In genomic region chr17:35087731-35088646, GRCh38 we compare ENCODE assay signal across 9 cellular contexts. TPM values are rescaled to one million over a fixed set of nuclear protein-coding genes. Genes with fewer than 3 reads are reported as not detected.
DNase-seq lines count a peak whose midpoint lies in the region; ATAC-seq and TF ChIP-seq lines count a peak whose summit lies in the region.
"Had no signal": no experiment of that assay in that cellular context is flagged by ENCODE, and none has a peak within 500 bp of the region (broad histone marks: within the 10 kb centered on the region; RNA-seq: fewer than 3 reads in every experiment).

No MANE protein-coding gene starts in this region.

- no peaks in the 10 kb centered on the region for H3K9me3 Mint-ChIP-seq in CD4-positive, CD25-positive, alpha-beta regulatory T cell

- no peaks in the 10 kb centered on the region for H3K27me3 Mint-ChIP-seq in CD4-positive, CD25-positive, alpha-beta regulatory T cell

- no peaks in the 10 kb centered on the region for H3K9me3 ChIP-seq in CD4-positive, CD25-positive, alpha-beta regulatory T cell (ENCODE audit: control insufficient read depth in 2 of 2, low read length in 2 of 2)
- H3K9me3 ChIP-seq in esophagus squamous epithelium (no peaks in the 10 kb centered on the region), mucosa of descending colon (no peaks in the 10 kb centered on the region), tibial artery (no peaks in the 10 kb centered on the region)

- peak overlapping the region; percentile 88 to 98 (median 96) for H3K27ac Mint-ChIP-seq in CD4-positive, CD25-positive, alpha-beta regulatory T cell

- ATAC-seq in CD4-positive, CD25-positive, alpha-beta regulatory T cell (ENCODE audit: low read depth in 2 of 2): no peak
- ATAC-seq in GM19467 (IDR thresholded peaks at IDR 0.05; ENCODE audit: unreplicated experiment) (peak; percentile 1), mucosa of descending colon (peak; percentile 55), GM19324 (IDR thresholded peaks at IDR 0.05; ENCODE audit: low FRiP score, unreplicated experiment) (no peak)

- H3K4me3 ChIP-seq in CD4-positive, CD25-positive, alpha-beta regulatory T cell (ENCODE audit: low read depth, low read length): peak overlapping the region; percentile 99
- peak overlapping the region; percentile 90 for H3K4me3 ChIP-seq in NB4 (ENCODE audit: low read depth, low read length)
- peak overlapping the region; percentile 67 to 87 (median 78) for H3K4me3 ChIP-seq in esophagus squamous epithelium
- peak overlapping the region; percentile 71 for H3K4me3 ChIP-seq in mucosa of descending colon
- peak overlapping the region; percentile 96 to 97 for H3K4me3 ChIP-seq in tibial artery

- peaks cover 31 to 56% (median 43%) of the 10 kb centered on the region in 4 donors for H3K4me1 Mint-ChIP-seq in CD4-positive, CD25-positive, alpha-beta regulatory T cell

- H3K4me3 Mint-ChIP-seq in CD4-positive, CD25-positive, alpha-beta regulatory T cell: peak overlapping the region; percentile 93 to 100 (median 94)

- intact Hi-C loops in esophagus squamous epithelium (cut with DNase I) (loop anchor here (5.0 kb wide), 1 partner anchor 106 kb away; the partner anchor contains the start of gene LIG3), mucosa of descending colon (cut with DNase I, micrococcal nuclease) (no loop called here), tibial artery (cut with DNase I; ENCODE audit: low total_unique reads) (no loop called here)

- TF ChIP-seq CTCF in NB4 (IDR thresholded peaks at IDR 0.05; ENCODE audit: low read depth, low read length) (no peak), esophagus squamous epithelium (IDR thresholded peaks at IDR 0.05) (no peak), mucosa of descending colon (IDR thresholded peaks at IDR 0.05) (no peak), tibial artery (IDR thresholded peaks at IDR 0.05) (no peak)

- no peaks in the 10 kb centered on the region for H3K36me3 ChIP-seq in CD4-positive, CD25-positive, alpha-beta regulatory T cell (ENCODE audit: control insufficient read depth, insufficient read depth, low read length)
- H3K36me3 ChIP-seq in esophagus squamous epithelium: no peaks in the 10 kb centered on the region
- H3K36me3 ChIP-seq in mucosa of descending colon (ENCODE audit: low read depth): no peaks in the 10 kb centered on the region
- H3K36me3 ChIP-seq in tibial artery: no peaks in the 10 kb centered on the region

- no peaks in the 10 kb centered on the region for H3K36me3 Mint-ChIP-seq in CD4-positive, CD25-positive, alpha-beta regulatory T cell

- peak; percentile 20 to 68 (median 39) for DNase-seq in CD4-positive, CD25-positive, alpha-beta regulatory T cell
- DNase-seq in NB4 (ENCODE audit: low read depth): peak; percentile 77
- DNase-seq in activated CD8-positive, alpha-beta memory T cell treated with anti-CD3 and anti-CD28 coated beads, Interleukin-2, amount 50 U/mL, for 4 hours: peak; percentile 22
- DNase-seq in esophagus squamous epithelium (lab: John Stamatoyannopoulos, UW): no peak
- DNase-seq in mucosa of descending colon: peak; percentile 73 to 84 (median 79)
- DNase-seq in tibial artery: peak; percentile 57 to 77

- TF ChIP-seq POLR2A in NB4 (IDR thresholded peaks at IDR 0.05; ENCODE audit: extremely low read depth, insufficient read length) (no peak), esophagus squamous epithelium (IDR thresholded peaks at IDR 0.05) (peak in 1 of 4 donors; percentile 20)

- peaks cover 59% of the 10 kb centered on the region for H3K4me1 ChIP-seq in CD4-positive, CD25-positive, alpha-beta regulatory T cell (ENCODE audit: control insufficient read depth, insufficient read depth, low read length, poor library complexity, severe bottlenecking)
- H3K4me1 ChIP-seq in esophagus squamous epithelium (peaks cover 11 to 63% (median 19%) of the 10 kb centered on the region in 3 donors), mucosa of descending colon (ENCODE audit: low read depth) (peaks cover 33% of the 10 kb centered on the region), tibial artery (peaks cover 0 to 24% (median 15%) of the 10 kb centered on the region in 4 donors)

- H3K27me3 ChIP-seq in CD4-positive, CD25-positive, alpha-beta regulatory T cell (ENCODE audit: control insufficient read depth, insufficient read depth, low read length): no peaks in the 10 kb centered on the region
- H3K27me3 ChIP-seq in esophagus squamous epithelium (no peaks in the 10 kb centered on the region), tibial artery (no peaks in the 10 kb centered on the region)

- peak overlapping the region; percentile 97 for H3K27ac ChIP-seq in CD4-positive, CD25-positive, alpha-beta regulatory T cell (ENCODE audit: insufficient read depth, low read length, poor library complexity, severe bottlenecking)
- H3K27ac ChIP-seq in esophagus squamous epithelium (peak overlapping the region; percentile 91 to 97 (median 95)), tibial artery (peak overlapping the region; percentile 91 to 93)

- 7 to 9% methylated on average over 10 to 14 of the region's 22 CpGs for WGBS in esophagus squamous epithelium, 2 donors

RNA-seq across cellular contexts. Expression of gene RFFL, which starts 24.5 kb away (rescaled TPM):
- 118 TPM for total RNA-seq in CD4-positive, CD25-positive, alpha-beta regulatory T cell
- 100 to 1,000 TPM in 1 of 4 donors, 10 to 100 TPM in 3; 69.8 to 128 (median 79.3) TPM for polyA plus RNA-seq in CD4-positive, CD25-positive, alpha-beta regulatory T cell
- 10 to 100 TPM; 31.7 to 64.0 (median 56.2) TPM for total RNA-seq in esophagus squamous epithelium
- 10 to 100 TPM; 45.2 to 69.1 (median 64.1) TPM for total RNA-seq in mucosa of descending colon

RNA-seq across cellular contexts. Expression of gene RAD51D, which starts 31.7 kb away (rescaled TPM):
- total RNA-seq in CD4-positive, CD25-positive, alpha-beta regulatory T cell: 11.7 TPM
- polyA plus RNA-seq in CD4-positive, CD25-positive, alpha-beta regulatory T cell: 10 to 100 TPM in 2 of 4 donors, 1 to 10 TPM in 2; 7.0 to 11.5 (median 10.3) TPM
- 1 to 10 TPM; 2.4 to 7.1 (median 6.0) TPM for total RNA-seq in esophagus squamous epithelium
- total RNA-seq in mucosa of descending colon: 10 to 100 TPM in 2 of 3 donors, 1 to 10 TPM in 1; 9.1 to 14.4 (median 11.6) TPM

RNA-seq across cellular contexts. Expression of gene FNDC8, which starts 33.4 kb away (rescaled TPM):
- not detected for total RNA-seq in CD4-positive, CD25-positive, alpha-beta regulatory T cell
- not detected for polyA plus RNA-seq in CD4-positive, CD25-positive, alpha-beta regulatory T cell
- total RNA-seq in esophagus squamous epithelium (not detected), mucosa of descending colon (not detected)
- total RNA-seq: T-helper 2 cell treated with Interferon-gamma antibody and Interleukin-4, amounts not matched to agents 100 ng/mL and 5 ng/mL, for 36 hours had no signal

RNA-seq across cellular contexts. Expression of gene NLE1, which starts 54.1 kb away (rescaled TPM):
- 9.8 TPM for total RNA-seq in CD4-positive, CD25-positive, alpha-beta regulatory T cell
- polyA plus RNA-seq in CD4-positive, CD25-positive, alpha-beta regulatory T cell: 1 to 10 TPM; 3.1 to 5.3 (median 3.8) TPM
- total RNA-seq in esophagus squamous epithelium (10 to 100 TPM in 3 of 4 donors, 1 to 10 TPM in 1; 8.2 to 19.6 (median 17.8) TPM), mucosa of descending colon (10 to 100 TPM in 2 of 3 donors, 1 to 10 TPM in 1; 9.0 to 13.6 (median 12.1) TPM)

RNA-seq across cellular contexts. Expression of gene UNC45B, which starts 59.6 kb away (rescaled TPM):
- 0.44 TPM for total RNA-seq in CD4-positive, CD25-positive, alpha-beta regulatory T cell
- polyA plus RNA-seq in CD4-positive, CD25-positive, alpha-beta regulatory T cell: under 1 TPM; 0.29 to 0.63 (median 0.43) TPM
- not detected for total RNA-seq in esophagus squamous epithelium
- under 1 TPM in 1 of 3 donors, not detected in 2; 0.05 TPM for total RNA-seq in mucosa of descending colon

Comparison
In these comparisons a context has a peak if more than half of its experiments do, and no peak if none do; other contexts are left out.
1. ATAC-seq: peak in GM19467 (single experiment) and mucosa of descending colon (single experiment); none in CD4-positive, CD25-positive, alpha-beta regulatory T cell (0 of 2) and GM19324 (single experiment).
2. Peak in every context shown above with its lines, with median percentiles within 50 percentile points of each other: H3K27ac ChIP-seq and H3K4me3 ChIP-seq.